Comparison of ENCODE assay signal across 9 cellular contexts in the genomic region with DNA sequence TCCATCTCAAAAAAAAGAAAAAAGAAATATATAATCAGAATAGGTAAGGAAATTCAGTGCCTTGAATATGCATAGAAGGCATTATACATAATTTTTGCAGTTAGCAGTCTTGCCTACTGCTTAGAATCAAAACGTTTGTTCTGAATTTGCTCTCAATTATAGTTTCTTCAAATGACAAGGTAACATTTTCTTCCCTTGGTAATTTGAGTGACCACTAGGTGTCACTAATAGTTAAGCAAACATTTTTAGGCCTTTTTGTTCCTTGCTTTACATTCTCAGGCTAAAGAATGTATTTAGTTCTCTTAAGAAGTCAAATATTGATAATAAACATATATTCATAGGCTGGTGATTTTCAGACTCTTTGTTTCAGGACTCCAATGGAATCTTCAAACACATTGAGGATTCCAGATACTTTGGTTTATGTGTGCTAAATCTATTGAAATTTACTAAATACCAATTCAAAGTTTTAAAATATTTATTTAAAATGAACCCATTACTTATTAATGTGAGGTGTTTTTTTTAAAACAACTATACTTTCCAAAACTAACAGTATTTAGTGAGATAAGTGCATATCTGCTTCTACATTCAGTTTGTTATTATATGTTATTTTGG. TPM values are rescaled to one million over a fixed set of nuclear protein-coding genes. Genes with fewer than 3 reads are reported as not detected.
DNase-seq lines count a peak whose midpoint lies in the region; ATAC-seq and TF ChIP-seq lines count a peak whose summit lies in the region.
"Had no signal": no experiment of that assay in that cellular context is flagged by ENCODE, and none has a peak within 500 bp of the region (broad histone marks: within the 10 kb centered on the region; RNA-seq: fewer than 3 reads in every experiment).

No MANE protein-coding gene starts in this region.

- in situ Hi-C loops in mammary epithelial cell (cut with MboI; ENCODE audit: low sequenced_read_pairs in 2 of 2) = loop anchor here in 1 of 2 donors (5.0 to 25.0 kb wide), 3 partner anchors 102 to 727 kb away; no protein-coding TSS in a partner anchor

- H3K9me3 ChIP-seq in A673 (ENCODE audit: low read depth, low read length, poor library complexity, severe bottlenecking) (no peaks in the 10 kb centered on the region), mammary epithelial cell (replicated peaks; ENCODE audit: insufficient read depth, low read length) (no peaks in the 10 kb centered on the region)
- H3K9me3 ChIP-seq: HAP-1 had no signal

- peaks cover 57% of the 10 kb centered on the region for H3K36me3 ChIP-seq in A673 (ENCODE audit: insufficient read depth, low read length, poor library complexity, severe bottlenecking)
- H3K36me3 ChIP-seq in mammary epithelial cell (ENCODE audit: insufficient read depth, low read length) = peaks cover 10% of the 10 kb centered on the region

- no peak overlapping the region for H2AFZ ChIP-seq in mammary epithelial cell (ENCODE audit: low read depth, low read length)

- WGBS in mammary epithelial cell (ENCODE audit: low coverage, missing lambda C conversion rate) = 0% methylated on average over 1 of the region's 1 CpG

- peak; percentile 96 for TF ChIP-seq CTCF in A673 (conservative IDR thresholded peaks at IDR 0.05; ENCODE audit: low read depth, low read length)
- TF ChIP-seq CTCF in GM12872 (IDR thresholded peaks at IDR 0.05; ENCODE audit: insufficient read depth, low read depth, low read length) = peak; percentile 50; the same call in 2 of the 3 replicates
- peak; percentile 50 to 63 for TF ChIP-seq CTCF in mammary epithelial cell (conservative IDR thresholded peaks at IDR 0.05 in 1 of 2, IDR thresholded peaks at IDR 0.05 in 1 of 2; ENCODE audit: extremely low read depth in 1 of 2, insufficient read depth in 1 of 2, low read depth in 1 of 2, low read length in 2 of 2)

- H3K4me1 ChIP-seq in A673 (ENCODE audit: insufficient read depth, low read length, poor library complexity, severe bottlenecking) (no peaks in the 10 kb centered on the region), mammary epithelial cell (ENCODE audit: insufficient read depth, low read length) (no peaks in the 10 kb centered on the region)

- H3K27ac ChIP-seq in A673 (ENCODE audit: low read depth, low read length, poor library complexity, severe bottlenecking) (no peak overlapping the region), mammary epithelial cell (ENCODE audit: insufficient read depth, low read depth, low read length) (no peak overlapping the region)

- POLR2A ChIA-PET in A673 (lab: Charles Lee; ENCODE audit: low non-redundant PET) = no interaction called here

- intact Hi-C loops in A673 (cut with micrococcal nuclease; ENCODE audit: unreplicated experiment) = loop anchor here (1.0 to 5.0 kb wide), 3 partner anchors 105 to 728 kb away; no protein-coding TSS in a partner anchor
- intact Hi-C loops in mammary epithelial cell (cut with micrococcal nuclease) = loop anchor here (1.0 to 5.0 kb wide), 3 partner anchors 105 to 367 kb away; no protein-coding TSS in a partner anchor

- H3K27me3 ChIP-seq in A673 (replicated peaks; ENCODE audit: insufficient read depth, low read depth, low read length, poor library complexity) (no peaks in the 10 kb centered on the region), mammary epithelial cell (ENCODE audit: insufficient read depth, low read length) (no peaks in the 10 kb centered on the region)

- H3K9ac ChIP-seq in mammary epithelial cell (ENCODE audit: insufficient read depth, low read length) = no peak overlapping the region

- H3K79me2 ChIP-seq in mammary epithelial cell (ENCODE audit: insufficient read depth, low read length) = no peaks in the 10 kb centered on the region

- peak; percentile 87 for DNase-seq in A673 (ENCODE audit: low spot score)
- DNase-seq in NCI-H2227 treated with DMSO at 0.1 percent for 48 hours (lab: John Stamatoyannopoulos, UW) = peak; percentile 30
- DNase-seq in mammary epithelial cell = peak; percentile 40
- DNase-seq in medulla oblongata (ENCODE audit: extremely low spot score) = peak; percentile 82
- no peak for DNase-seq in NK-92 treated with Interleukin-12 subunit alpha and Interleukin-12 subunit beta, amount 100 ng/mL, for 24 hours (lab: John Stamatoyannopoulos, UW)
- DNase-seq in activated CD4-positive, CD25-positive, alpha-beta regulatory T cell treated with anti-CD3 and anti-CD28 coated beads, Interleukin-2, amount 50 U/mL, for 72 hours = no peak

- BruUV-seq in A673 (replicated peaks; lab: Mats Ljungman, UMichigan) (no TSS peak), mammary epithelial cell (replicated peaks; lab: Mats Ljungman, UMichigan) (no TSS peak)

- ATAC-seq in GM21737 (IDR thresholded peaks at IDR 0.05; ENCODE audit: unreplicated experiment) = no peak

- H3K4me3 ChIP-seq in A673 (ENCODE audit: low read depth, low read length, poor library complexity, severe bottlenecking) (no peak overlapping the region), mammary epithelial cell (replicated peaks in 1 of 3; ENCODE audit: insufficient read depth in 1 of 3, low read depth in 2 of 3, low read length in 3 of 3) (no peak overlapping the region)
- H3K4me3 ChIP-seq: HAP-1 had no signal

- dilution Hi-C loops in mammary epithelial cell (cut with HindIII; ENCODE audit: low sequenced_read_pairs) = no loop called here

- CTCF ChIA-PET in A673 (lab: Charles Lee) = interaction anchor here (1.1 kb wide), 1 partner anchor 105 kb away, joined by 5 read pairs; no protein-coding TSS in a partner anchor
- CTCF ChIA-PET in mammary epithelial cell (lab: Charles Lee; ENCODE audit: low non-redundant PET) = no interaction called here

- H3K4me2 ChIP-seq in mammary epithelial cell (ENCODE audit: insufficient read depth, low read depth, low read length) = no peak overlapping the region

- H4K20me1 ChIP-seq in mammary epithelial cell (ENCODE audit: insufficient read depth, low read length) = no peaks in the 10 kb centered on the region

RNA-seq across cellular contexts. Expression of gene DEPDC7, which starts 55.0 kb away (rescaled TPM):
- total RNA-seq in A673 (2021) = 11.4 and 12.4 TPM in 2 replicates
- total RNA-seq in mammary epithelial cell = 1 to 10 TPM; 5.2 to 6.8 TPM
- polyA plus RNA-seq in mammary epithelial cell = 5.7 TPM
- 1.7 TPM for polyA minus RNA-seq in mammary epithelial cell

Comparison
In these comparisons a context has a peak if more than half of its experiments do, and no peak if none do; other contexts are left out.
1. DNase-seq: peak in A673 (single experiment), NCI-H2227 treated with DMSO at 0.1 percent for 48 hours (single experiment), mammary epithelial cell (single experiment) and medulla oblongata (single experiment); none in NK-92 treated with Interleukin-12 subunit alpha and Interleukin-12 subunit beta, amount 100 ng/mL, for 24 hours (single experiment) and activated CD4-positive, CD25-positive, alpha-beta regulatory T cell treated with anti-CD3 and anti-CD28 coated beads, Interleukin-2, amount 50 U/mL, for 72 hours (single experiment).
2. Peak in every context shown above with its lines, with median percentiles within 50 percentile points of each other: CTCF ChIP-seq.